In the genomic region with DNA sequence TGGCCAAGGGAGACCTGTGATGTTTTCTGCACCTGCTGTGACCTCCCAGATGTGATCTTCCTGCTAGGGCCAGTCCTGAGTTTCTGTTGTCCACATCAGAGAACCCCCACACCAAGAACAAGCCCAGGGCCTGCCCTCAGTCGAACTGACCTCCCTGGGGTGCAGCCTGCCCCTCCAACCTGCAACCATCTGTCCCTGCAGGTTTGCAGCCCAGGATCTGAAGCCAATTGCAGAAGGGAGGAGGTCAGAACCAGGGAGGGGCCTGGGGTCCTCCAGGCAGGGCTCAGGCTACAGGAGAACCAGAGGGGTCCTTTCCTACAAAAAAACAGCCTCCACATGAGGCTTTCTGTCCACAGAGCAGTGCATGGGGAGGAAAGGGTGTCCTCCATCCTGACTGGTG, we compare ENCODE assay signal across 9 cellular contexts. TPM values are rescaled to one million over a fixed set of nuclear protein-coding genes. Genes with fewer than 3 reads are reported as not detected.
DNase-seq lines count a peak whose midpoint lies in the region; ATAC-seq and TF ChIP-seq lines count a peak whose summit lies in the region.
"Had no signal": no experiment of that assay in that cellular context is flagged by ENCODE, and none has a peak within 500 bp of the region (broad histone marks: within the 10 kb centered on the region; RNA-seq: fewer than 3 reads in every experiment).

No MANE protein-coding gene starts in this region.

- BruUV-seq in IMR-90 (replicated peaks; lab: Mats Ljungman, UMichigan) = no TSS peak

- no peak for TF ChIP-seq CTCF in AG10803 (conservative IDR thresholded peaks at IDR 0.05; ENCODE audit: low read length)
- TF ChIP-seq CTCF in IMR-90 (conservative IDR thresholded peaks at IDR 0.05; ENCODE audit: low read depth, low read length) = no peak
- no peak for TF ChIP-seq CTCF in colonic mucosa (IDR thresholded peaks at IDR 0.05)
- no peak for TF ChIP-seq CTCF in nephron (IDR thresholded peaks at IDR 0.05; ENCODE audit: unreplicated experiment in 3 of 3)

- H3K27ac Mint-ChIP-seq in nephron = peak overlapping the region in 2 of 3 experiments; percentile 46 to 60

- DNase-seq in AG10803 (ENCODE audit: low read depth) = no peak
- DNase-seq in IMR-90 = no peak
- DNase-seq in colonic mucosa = no peak
- DNase-seq in activated CD4-positive, CD25-positive, alpha-beta regulatory T cell treated with anti-CD3 and anti-CD28 coated beads, Interleukin-2, amount 50 U/mL, for 72 hours = no peak
- DNase-seq in NCI-H1930 (lab: John Stamatoyannopoulos, UW) = no peak
- DNase-seq: NCI-H774 had no signal

- no peaks in the 10 kb centered on the region for H3K9me3 ChIP-seq in IMR-90 (ENCODE audit: control insufficient read depth, insufficient read depth, low read length)
- no peaks in the 10 kb centered on the region for H3K9me3 ChIP-seq in colonic mucosa

- no peak overlapping the region for H3K56ac ChIP-seq in IMR-90 (ENCODE audit: extremely low read depth, insufficient read depth, low read length)

- in situ Hi-C loops in IMR-90 (cut with MboI; ENCODE audit: low sequenced_read_pairs) = no loop called here

- CTCF ChIA-PET in IMR-90 (lab: Yijun Ruan, JAX) = no interaction called here

- dilution Hi-C loops in IMR-90 (cut with HindIII; ENCODE audit: low sequenced_read_pairs, unreplicated experiment) = no loop called here

- no peak overlapping the region for H2BK15ac ChIP-seq in IMR-90 (ENCODE audit: low read depth, low read length)

- H3K23ac ChIP-seq in IMR-90 (ENCODE audit: low read depth, low read length) = no peak overlapping the region

- H3K36me3 Mint-ChIP-seq in nephron (ENCODE audit: low read depth) = peaks cover 12% of the 10 kb centered on the region

- no peaks in the 10 kb centered on the region for H3K27me3 Mint-ChIP-seq in nephron (ENCODE audit: low read depth)

- TF ChIP-seq POLR2A in IMR-90 (IDR thresholded peaks at IDR 0.05; ENCODE audit: low read depth, low read length) = no peak

- H3K27me3 ChIP-seq in IMR-90 (ENCODE audit: control insufficient read depth, insufficient read depth, low read length) (no peaks in the 10 kb centered on the region), colonic mucosa (no peaks in the 10 kb centered on the region)

- H3K4me1 ChIP-seq in IMR-90 (ENCODE audit: control insufficient read depth, insufficient read depth, low read length) = peaks cover 6% of the 10 kb centered on the region
- H3K4me1 ChIP-seq in colonic mucosa = peaks cover 9% of the 10 kb centered on the region

- H3K18ac ChIP-seq in IMR-90 (ENCODE audit: low read depth, low read length) = no peak overlapping the region

- no peak overlapping the region for H4K91ac ChIP-seq in IMR-90 (ENCODE audit: insufficient read depth, low read depth, low read length)

- H3K79me1 ChIP-seq in IMR-90 (ENCODE audit: low read depth in 1 of 2, low read length in 2 of 2) = peaks cover 26 to 70% of the 10 kb centered on the region in 2 experiments

- intact Hi-C loops in IMR-90 (cut with micrococcal nuclease) = loop anchor here (1.0 kb wide), 1 partner anchor 151 kb away; no protein-coding TSS in a partner anchor
- intact Hi-C loops in colonic mucosa (cut with DNase I) = loop anchor here (10.0 kb wide), 2 partner anchors 132 to 238 kb away; a partner anchor contains a TSS

- H2AFZ ChIP-seq in IMR-90 (replicated peaks; ENCODE audit: low read length, poor library complexity) = peak overlapping the region; percentile 29

- H4K8ac ChIP-seq in IMR-90 (ENCODE audit: low read depth in 2 of 2, low read length in 2 of 2) = peak overlapping the region in 1 of 2 experiments; percentile 47; a peak in 1 of 4 replicates

- ATAC-seq in IMR-90 (ENCODE audit: low read depth) = no peak
- ATAC-seq in HG03025 (IDR thresholded peaks at IDR 0.05; ENCODE audit: low FRiP score, unreplicated experiment) = no peak
- ATAC-seq in HG02642 (IDR thresholded peaks at IDR 0.05; ENCODE audit: poor library complexity, unreplicated experiment) = no peak

- H2BK120ac ChIP-seq in IMR-90 (ENCODE audit: low read depth, low read length) = no peak overlapping the region

- H2AK5ac ChIP-seq in IMR-90 (ENCODE audit: low read depth, low read length) = peak overlapping the region; percentile 54

- no peak for TF ChIP-seq RAD21 in IMR-90 (IDR thresholded peaks at IDR 0.05; ENCODE audit: low read length)

- H3K4ac ChIP-seq in IMR-90 (ENCODE audit: low read depth, low read length) = peak overlapping the region; percentile 53; the same call in 1 of the 2 replicates

- H3K4me1 Mint-ChIP-seq in nephron = peaks cover 26% of the 10 kb centered on the region

- H3K27ac ChIP-seq in IMR-90 (ENCODE audit: insufficient read depth, low read length) (no peak overlapping the region; the same call in 1 of the 2 replicates), colonic mucosa (no peak overlapping the region)

- H3K9me1 ChIP-seq in IMR-90 (ENCODE audit: insufficient read depth, low read length) = peaks cover 21% of the 10 kb centered on the region

- H4K20me1 ChIP-seq in IMR-90 (ENCODE audit: insufficient read depth, low read length) = peaks cover 6% of the 10 kb centered on the region; the same call in 1 of the 2 replicates

- no peak overlapping the region for H4K5ac ChIP-seq in IMR-90 (ENCODE audit: low read depth, low read length)

- no peak overlapping the region for H2BK20ac ChIP-seq in IMR-90 (ENCODE audit: low read depth, low read length)

- no peaks in the 10 kb centered on the region for H3K9me3 Mint-ChIP-seq in nephron

- H2BK5ac ChIP-seq in IMR-90 (ENCODE audit: low read depth, low read length, poor library complexity, severe bottlenecking) = no peak overlapping the region

- POLR2A ChIA-PET in IMR-90 (lab: Charles Lee; ENCODE audit: unreplicated experiment) = no interaction called here

- H3K4me3 ChIP-seq in AG10803 (ENCODE audit: low read length) = peak overlapping the region; percentile 90
- H3K4me3 ChIP-seq in IMR-90 (ENCODE audit: insufficient read depth, low read depth, low read length) = peak overlapping the region; percentile 99
- H3K4me3 ChIP-seq in colonic mucosa = peak overlapping the region; percentile 58

- H3K9ac ChIP-seq in IMR-90 (ENCODE audit: low read depth, low read length) (peak overlapping the region; percentile 28; the same call in 1 of the 2 replicates), colonic mucosa (ENCODE audit: low read depth in 2 of 2, low read length in 2 of 2) (peak overlapping the region; percentile 49 to 54)

- H2AK9ac ChIP-seq in IMR-90 (replicated peaks; ENCODE audit: low read depth, low read length, poor library complexity) = peak overlapping the region; percentile 87

- H3K4me3 Mint-ChIP-seq in nephron = peak overlapping the region; percentile 84 to 92 (median 91)

- H3K36me3 ChIP-seq in IMR-90 (ENCODE audit: control insufficient read depth, insufficient read depth, low read length) (peaks cover 15% of the 10 kb centered on the region), colonic mucosa (no peaks in the 10 kb centered on the region)

- peak overlapping the region; percentile 89 for H3K4me2 ChIP-seq in IMR-90 (ENCODE audit: low read depth, low read length)

- peak overlapping the region; percentile 45; the same call in 1 of the 2 replicates for H3K14ac ChIP-seq in IMR-90 (replicated peaks; ENCODE audit: low read depth, low read length)

- WGBS in IMR-90 (ENCODE audit: extremely low coverage in 2 of 2, insufficient read length in 1 of 2), 2 experiments = no CpG with 5 or more reads among the region's 1 CpG

TF ChIP-seq in IMR-90, 13 proteins besides CTCF, POLR2A, EP300 and RAD21:
- no peak for TF ChIP-seq RFX5 (IDR thresholded peaks at IDR 0.05; ENCODE audit: low read depth, low read length)
- no peak for TF ChIP-seq RCOR1 (IDR thresholded peaks at IDR 0.05; ENCODE audit: insufficient replicate concordance, low read length)

RNA-seq across cellular contexts. Expression of a gene that starts 0.8 kb away (rescaled TPM):
- total RNA-seq in IMR-90 (2012; rRNA removed) (13.8 and 14.2 TPM in 2 replicates), colonic mucosa (10 to 100 TPM; 30.0 to 59.0 TPM)
- polyA plus RNA-seq in IMR-90 (2012; rRNA removed) = 22.3 and 23.7 TPM in 2 replicates
- polyA plus RNA-seq in IMR-90 (2012; cell fraction: cytosol; rRNA removed) = 12.9 and 15.6 TPM in 2 replicates
- 112 and 171 TPM in 2 replicates for polyA plus RNA-seq in IMR-90 (2012; cell fraction: nucleus; rRNA removed; ENCODE audit: low replicate concordance)

RNA-seq across cellular contexts. Expression of a gene that starts 8.2 kb away (rescaled TPM):
- total RNA-seq in IMR-90 (2012; rRNA removed) = 76.7 and 84.4 TPM in 2 replicates
- polyA plus RNA-seq in IMR-90 (2012; rRNA removed) = 91.9 and 93.9 TPM in 2 replicates
- polyA plus RNA-seq in IMR-90 (2012; cell fraction: cytosol; rRNA removed) = 77.7 and 88.8 TPM in 2 replicates
- polyA plus RNA-seq in IMR-90 (2012; cell fraction: nucleus; rRNA removed; ENCODE audit: low replicate concordance) = 232 and 369 TPM in 2 replicates
- 10 to 100 TPM; 76.9 to 87.3 TPM for total RNA-seq in colonic mucosa

RNA-seq across cellular contexts. Expression of a gene that starts 8.4 kb away (rescaled TPM):
- total RNA-seq in IMR-90 (2012; rRNA removed) (24.7 and 27.5 TPM in 2 replicates), colonic mucosa (10 to 100 TPM; 48.0 TPM)
- 22.8 and 27.1 TPM in 2 replicates for polyA plus RNA-seq in IMR-90 (2012; rRNA removed)
- polyA plus RNA-seq in IMR-90 (2012; cell fraction: cytosol; rRNA removed) = 19.9 and 21.4 TPM in 2 replicates
- polyA plus RNA-seq in IMR-90 (2012; cell fraction: nucleus; rRNA removed; ENCODE audit: low replicate concordance) = 20.0 and 35.9 TPM in 2 replicates

RNA-seq across cellular contexts. Expression of a gene that starts 24.1 kb away (rescaled TPM):
- 1.4 and 1.8 TPM in 2 replicates for total RNA-seq in IMR-90 (2012; rRNA removed)
- polyA plus RNA-seq in IMR-90 (2012; rRNA removed) = 3.0 and 3.6 TPM in 2 replicates
- 1.1 and 1.2 TPM in 2 replicates for polyA plus RNA-seq in IMR-90 (2012; cell fraction: cytosol; rRNA removed)
- 24.1 and 31.5 TPM in 2 replicates for polyA plus RNA-seq in IMR-90 (2012; cell fraction: nucleus; rRNA removed; ENCODE audit: low replicate concordance)
- total RNA-seq in colonic mucosa = 10 to 100 TPM in 1 of 2 donors, 1 to 10 TPM in 1; 7.4 to 11.8 TPM

RNA-seq across cellular contexts. Expression of a gene that starts 32.1 kb away (rescaled TPM):
- 0.36 and 0.56 TPM in 2 replicates for total RNA-seq in IMR-90 (2012; rRNA removed)
- 1.4 and 1.5 TPM in 2 replicates for polyA plus RNA-seq in IMR-90 (2012; rRNA removed)
- 0.03 and 0.24 TPM in 2 replicates for polyA plus RNA-seq in IMR-90 (2012; cell fraction: cytosol; rRNA removed)
- 22.7 and 24.0 TPM in 2 replicates for polyA plus RNA-seq in IMR-90 (2012; cell fraction: nucleus; rRNA removed; ENCODE audit: low replicate concordance)
- total RNA-seq in colonic mucosa = 1 to 10 TPM; 1.8 to 5.3 TPM
